In the genomic region with DNA sequence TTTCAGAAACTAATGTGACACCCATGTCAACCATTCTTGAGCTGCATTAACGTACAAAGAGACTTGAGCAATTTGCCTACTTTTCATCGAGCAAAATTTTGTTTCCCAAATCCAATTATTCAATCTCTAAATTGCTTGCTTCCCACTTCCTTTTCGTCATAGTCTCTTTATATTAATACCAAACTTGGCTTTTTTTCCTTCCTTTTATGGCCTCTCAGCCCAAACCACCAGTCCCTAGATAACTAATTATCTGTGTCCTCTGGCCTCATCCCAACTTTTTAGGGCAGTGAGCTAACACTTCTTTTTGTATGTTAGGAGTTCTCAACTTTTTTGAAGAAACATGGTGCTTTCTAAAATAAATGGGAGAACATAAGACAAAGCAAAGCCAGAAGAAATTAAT, we compare ENCODE assay signal across 19 cellular contexts.
"Had no signal": no experiment of that assay in that cellular context is flagged by ENCODE, and none has a peak within 500 bp of the region (broad histone marks: within the 10 kb centered on the region; RNA-seq: fewer than 3 reads in every experiment).

No MANE protein-coding gene starts in this region.

- H3K9me3 Mint-ChIP-seq: activated T-cell treated with anti-CD3 and anti-CD28 coated beads, Interleukin-2, amount 50 U/mL, for 24 hours had no signal

- ATAC-seq: esophagus mucosa had no signal

- H3K27ac Mint-ChIP-seq: activated CD4-positive, alpha-beta memory T cell treated with anti-CD3 and anti-CD28 coated beads, Interleukin-2, amount 10 ng/mL, durations not matched to agents 7 days and 5 days; activated CD4-positive, alpha-beta T cell treated with anti-CD3 and anti-CD28 coated beads for 36 hours; stimulated activated memory B cell treated with anti-CD40 and anti-IgM and Interleukin-4, amounts not matched to agents 10 μg/mL and 1 μg/mL and 100 μg/mL, for 72 hours had no signal

- H3K36me3 ChIP-seq: adrenal gland, cardiac muscle cell, lower lobe of right lung, prostate gland, sigmoid colon, tibial artery, WERI-Rb-1 had no signal

- H3K36me3 Mint-ChIP-seq: stimulated activated memory B cell treated with anti-CD40 and anti-IgM and Interleukin-4, amounts not matched to agents 10 μg/mL and 1 μg/mL and 100 μg/mL, for 72 hours had no signal

- H3K9me3 ChIP-seq: adrenal gland, lower lobe of right lung, prostate gland, sigmoid colon, tibial artery had no signal

- H3K4me3 Mint-ChIP-seq: activated CD4-positive, alpha-beta memory T cell treated with anti-CD3 and anti-CD28 coated beads, Interleukin-2, amount 10 ng/mL, durations not matched to agents 7 days and 5 days; activated CD4-positive, alpha-beta T cell treated with anti-CD3 and anti-CD28 coated beads for 36 hours; activated T-cell treated with anti-CD3 and anti-CD28 coated beads, Interleukin-2, amount 50 U/mL, for 24 hours; neural crest cell; stimulated activated memory B cell treated with anti-CD40 and anti-IgM and Interleukin-4, amounts not matched to agents 10 μg/mL and 1 μg/mL and 100 μg/mL, for 72 hours had no signal

- H3K4me1 ChIP-seq: prostate gland had no signal

- H3K4me1 Mint-ChIP-seq: neural crest cell had no signal

- H3K27ac ChIP-seq: cardiac muscle cell, lower lobe of right lung, prostate gland, sigmoid colon, tibial artery, WERI-Rb-1 had no signal

- FAIRE-seq: colon, urothelium cell line had no signal

- H3K4me3 ChIP-seq: adrenal gland, cardiac muscle cell, lower lobe of right lung, prostate gland, sigmoid colon, tibial artery had no signal

- H3K27me3 ChIP-seq: adrenal gland, cardiac muscle cell, sigmoid colon, tibial artery had no signal

- DNase-seq: activated CD4-positive, alpha-beta memory T cell treated with anti-CD3 and anti-CD28 coated beads, Interleukin-2, amount 10 ng/mL, durations not matched to agents 7 days and 5 days; activated CD4-positive, alpha-beta T cell treated with anti-CD3 and anti-CD28 coated beads for 36 hours; activated naive CD4-positive, alpha-beta T cell treated with anti-CD3 and anti-CD28 coated beads, Interleukin-2, amount 50 U/mL, for 16 hours; activated T-cell treated with anti-CD3 and anti-CD28 coated beads, Interleukin-2, amount 50 U/mL, for 24 hours; glutamatergic neuron; kidney glomerular epithelial cell; lower lobe of right lung; sigmoid colon; stimulated activated CD4-positive, alpha-beta T cell treated with anti-CD3 and anti-CD28 coated beads, Interleukin-2, amount 100 ng/mL, for 24 hours; tibial artery; WERI-Rb-1 had no signal
